ENCODE assay signal across 8 cellular contexts in genomic region chr7:18177815-18178660, GRCh38.
A peak's percentile ranks its signal among the peaks of the same experiment; 100 is the strongest.
DNase-seq lines count a peak whose midpoint lies in the region; ATAC-seq and TF ChIP-seq lines count a peak whose summit lies in the region.

No MANE protein-coding gene starts in this region.

- in situ Hi-C loops in astrocyte of the spinal cord (cut with HindIII; ENCODE audit: low sequenced_read_pairs): no loop called here

- H3K4me3 ChIP-seq in astrocyte of the spinal cord (ENCODE audit: low read depth, low read length): no peak overlapping the region

- no peak for TF ChIP-seq CTCF in astrocyte of the spinal cord (IDR thresholded peaks at IDR 0.05; ENCODE audit: low read depth, low read length)
- no peak for TF ChIP-seq CTCF in chondrocyte (IDR thresholded peaks at IDR 0.05)

- ATAC-seq in GM18499 (IDR thresholded peaks at IDR 0.05; ENCODE audit: insufficient read depth, unreplicated experiment) (peak; percentile 91), GM21526 (IDR thresholded peaks at IDR 0.05; ENCODE audit: low FRiP score, unreplicated experiment) (peak; percentile 93)
- ATAC-seq in stimulated activated effector memory CD8-positive, alpha-beta T cell treated with anti-CD3 and anti-CD28 coated beads, Interleukin-12 subunit alpha, Interleukin-12 subunit beta, amount 100 ng/mL, for 72 hours: peak; percentile 89

- no peaks in the 10 kb centered on the region for H3K9me3 Mint-ChIP-seq in stimulated activated effector memory CD8-positive, alpha-beta T cell treated with anti-CD3 and anti-CD28 coated beads, Interleukin-12 subunit alpha, Interleukin-12 subunit beta, amount 100 ng/mL, for 72 hours
- no peaks in the 10 kb centered on the region for H3K9me3 Mint-ChIP-seq in chondrocyte (ENCODE audit: low read depth)

- no peak overlapping the region for H3K27ac Mint-ChIP-seq in stimulated activated effector memory CD8-positive, alpha-beta T cell treated with anti-CD3 and anti-CD28 coated beads, Interleukin-12 subunit alpha, Interleukin-12 subunit beta, amount 100 ng/mL, for 72 hours
- H3K27ac Mint-ChIP-seq in chondrocyte (ENCODE audit: unreplicated experiment): no peak overlapping the region

- peaks cover 11% of the 10 kb centered on the region for H3K4me1 Mint-ChIP-seq in stimulated activated effector memory CD8-positive, alpha-beta T cell treated with anti-CD3 and anti-CD28 coated beads, Interleukin-12 subunit alpha, Interleukin-12 subunit beta, amount 100 ng/mL, for 72 hours
- peaks cover 13% of the 10 kb centered on the region for H3K4me1 Mint-ChIP-seq in chondrocyte (ENCODE audit: low read depth)

- DNase-seq in HT-29 (ENCODE audit: low spot score) (peak; percentile 64), astrocyte of the spinal cord (ENCODE audit: low read depth, low spot score) (peak; percentile 73), NCI-H2227 (lab: John Stamatoyannopoulos, UW; ENCODE audit: unreplicated experiment) (no peak), chondrocyte (ENCODE audit: low spot score) (no peak)
- DNase-seq in stimulated activated effector memory CD8-positive, alpha-beta T cell treated with anti-CD3 and anti-CD28 coated beads, Interleukin-12 subunit alpha, Interleukin-12 subunit beta, amount 100 ng/mL, for 72 hours (ENCODE audit: low spot score in 2 of 2): peak in 1 of 2 donors; percentile 60
- no peak for DNase-seq in activated effector memory CD4-positive, alpha-beta T cell treated with Interleukin-2 at 50 U/mL for 16 hours

- H3K36me3 Mint-ChIP-seq in stimulated activated effector memory CD8-positive, alpha-beta T cell treated with anti-CD3 and anti-CD28 coated beads, Interleukin-12 subunit alpha, Interleukin-12 subunit beta, amount 100 ng/mL, for 72 hours: no peaks in the 10 kb centered on the region
- peaks cover 1% of the 10 kb centered on the region for H3K36me3 Mint-ChIP-seq in chondrocyte (ENCODE audit: low read depth)

- H3K4me3 Mint-ChIP-seq in stimulated activated effector memory CD8-positive, alpha-beta T cell treated with anti-CD3 and anti-CD28 coated beads, Interleukin-12 subunit alpha, Interleukin-12 subunit beta, amount 100 ng/mL, for 72 hours: peak overlapping the region; percentile 17
- H3K4me3 Mint-ChIP-seq in chondrocyte (ENCODE audit: unreplicated experiment): no peak overlapping the region

- H3K27me3 Mint-ChIP-seq in chondrocyte (ENCODE audit: low read depth): no peaks in the 10 kb centered on the region

Comparison
In these comparisons a context has a peak if more than half of its experiments do, and no peak if none do; other contexts are left out.
1. DNase-seq: peak in HT-29 (single experiment) and astrocyte of the spinal cord (single experiment); none in activated effector memory CD4-positive, alpha-beta T cell treated with Interleukin-2 at 50 U/mL for 16 hours (single experiment), NCI-H2227 (single experiment) and chondrocyte (single experiment).
2. Peak in every context shown above with its lines, with median percentiles within 50 percentile points of each other: ATAC-seq.